In the genomic region with DNA sequence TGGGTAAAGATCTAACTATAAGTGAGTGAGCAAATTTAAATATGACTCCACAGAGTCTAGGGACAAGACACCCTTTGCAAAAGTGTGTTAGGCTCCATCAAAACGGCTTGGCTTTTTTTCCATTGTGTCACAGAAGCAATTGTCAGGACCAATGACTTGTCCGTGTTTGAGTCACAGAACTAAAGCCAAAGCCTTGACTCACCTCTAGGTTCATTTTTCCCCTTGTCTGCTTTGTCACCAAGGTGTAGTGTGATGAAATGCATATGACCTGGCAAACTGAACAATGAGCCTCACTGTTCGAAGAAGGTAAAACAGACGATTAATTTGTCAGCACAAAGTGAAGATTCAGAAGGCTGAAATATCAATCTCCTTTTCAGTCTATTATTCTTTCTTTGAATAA, we compare ENCODE assay signal across 23 cellular contexts.
DNase-seq lines count a peak whose midpoint lies in the region; ATAC-seq and TF ChIP-seq lines count a peak whose summit lies in the region.
"Had no signal": no experiment of that assay in that cellular context is flagged by ENCODE, and none has a peak within 500 bp of the region (broad histone marks: within the 10 kb centered on the region; RNA-seq: fewer than 3 reads in every experiment).

No MANE protein-coding gene starts in this region.

- ATAC-seq in activated T-helper 17 cell treated with anti-CD3 and anti-CD28 coated beads, Interleukin-2, amount 50 U/mL, for 72 hours (replicated peaks), result peak; percentile 62
- ATAC-seq in HG02610 (IDR thresholded peaks at IDR 0.05; ENCODE audit: unreplicated experiment) (no peak), HG02588 (IDR thresholded peaks at IDR 0.05; ENCODE audit: unreplicated experiment) (no peak)
- ATAC-seq: gastroesophageal sphincter, WTC11 had no signal

- no peaks in the 10 kb centered on the region for H3K27me3 ChIP-seq in kidney epithelial cell (ENCODE audit: control insufficient read depth, insufficient read depth, low read length)
- H3K27me3 ChIP-seq: gastroesophageal sphincter, sigmoid colon, vagina had no signal

- peak; percentile 11 for DNase-seq in AG20443 (ENCODE audit: low spot score)
- peak; percentile 20 for DNase-seq in HT-29 (ENCODE audit: low spot score)
- peak; percentile 67 for DNase-seq in kidney epithelial cell (ENCODE audit: low read depth)
- no peak for DNase-seq in SHP77 (lab: John Stamatoyannopoulos, UW)
- no peak for DNase-seq in central memory CD4-positive, alpha-beta T cell
- DNase-seq: activated effector memory CD4-positive, alpha-beta T cell treated with anti-CD3 and anti-CD28 coated beads, Interleukin-2, amount 50 U/mL, for 16 hours; amygdala; cortex of kidney; DMS 273 treated with DMSO at 0.1 percent for 48 hours; KBM-7; NCI-H1417; NCI-H2171 treated with DMSO at 0.1 percent for 48 hours; RPMI8226; sigmoid colon; stimulated activated CD4-positive, alpha-beta T cell treated with anti-CD3 and anti-CD28 coated beads, Interleukin-2, amount 100 ng/mL, for 24 hours; T-helper 1 cell had no signal

- no peaks in the 10 kb centered on the region for H3K36me3 Mint-ChIP-seq in activated T-helper 17 cell treated with anti-CD3 and anti-CD28 coated beads, Interleukin-2, amount 50 U/mL, for 72 hours (ENCODE audit: low read depth)

- no peak overlapping the region for H3K4me3 Mint-ChIP-seq in activated T-helper 17 cell treated with anti-CD3 and anti-CD28 coated beads, Interleukin-2, amount 50 U/mL, for 72 hours
- H3K4me3 Mint-ChIP-seq: B cell, WTC11 had no signal

- no peaks in the 10 kb centered on the region for H3K9me3 Mint-ChIP-seq in activated T-helper 17 cell treated with anti-CD3 and anti-CD28 coated beads, Interleukin-2, amount 50 U/mL, for 72 hours

- H3K27ac Mint-ChIP-seq in activated T-helper 17 cell treated with anti-CD3 and anti-CD28 coated beads, Interleukin-2, amount 50 U/mL, for 72 hours, result no peak overlapping the region
- H3K27ac Mint-ChIP-seq: B cell, WTC11 had no signal

- H3K36me3 ChIP-seq in kidney epithelial cell (ENCODE audit: control insufficient read depth, insufficient read depth, low read length), result no peaks in the 10 kb centered on the region
- H3K36me3 ChIP-seq: gastroesophageal sphincter, sigmoid colon, vagina had no signal

- H3K4me3 ChIP-seq in kidney epithelial cell (ENCODE audit: low read depth, low read length), result no peak overlapping the region
- H3K4me3 ChIP-seq: gastroesophageal sphincter, sigmoid colon, vagina had no signal

- no peaks in the 10 kb centered on the region for H3K4me1 Mint-ChIP-seq in activated T-helper 17 cell treated with anti-CD3 and anti-CD28 coated beads, Interleukin-2, amount 50 U/mL, for 72 hours
- H3K4me1 Mint-ChIP-seq: B cell, WTC11 had no signal

- TF ChIP-seq CTCF in kidney epithelial cell (IDR thresholded peaks at IDR 0.05; ENCODE audit: insufficient read depth, low read length, poor library complexity, severe bottlenecking), result no peak

- peaks cover 8% of the 10 kb centered on the region for H3K27me3 Mint-ChIP-seq in activated T-helper 17 cell treated with anti-CD3 and anti-CD28 coated beads, Interleukin-2, amount 50 U/mL, for 72 hours

Comparison
In these comparisons a context has a peak if more than half of its experiments do, and no peak if none do; other contexts are left out.
1. DNase-seq: peak in AG20443 (single experiment), HT-29 (single experiment) and kidney epithelial cell (single experiment); none in SHP77 (0 of 2) and central memory CD4-positive, alpha-beta T cell (single experiment).